Comparison of ENCODE assay signal across 7 cellular contexts in the genomic region with DNA sequence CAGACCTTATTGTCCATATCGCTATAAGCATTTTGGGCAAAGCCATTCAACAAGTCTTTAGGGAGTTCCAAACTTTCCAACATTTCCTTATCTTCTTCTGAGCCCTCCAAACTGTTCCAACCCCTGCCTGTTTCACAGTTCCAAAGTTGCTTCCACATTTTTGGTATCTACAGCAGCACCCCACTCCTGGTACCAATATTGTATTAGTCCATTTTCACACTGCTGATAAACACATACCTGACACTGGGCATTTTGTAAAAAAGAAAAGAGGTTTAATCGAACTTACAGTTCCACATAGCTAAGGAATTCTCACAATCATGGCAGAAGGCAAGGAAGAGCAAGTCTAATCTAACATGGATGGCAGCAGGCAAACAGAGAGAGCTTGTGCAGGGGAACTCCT.
"Had no signal": no experiment of that assay in that cellular context is flagged by ENCODE, and none has a peak within 500 bp of the region (broad histone marks: within the 10 kb centered on the region; RNA-seq: fewer than 3 reads in every experiment).

No MANE protein-coding gene starts in this region.

- H3K4me2 ChIP-seq: KMS-11 had no signal

- ATAC-seq: HepG2 had no signal

- DNase-seq: IMR-90, KBM-7, KG1 had no signal

- H3K9ac ChIP-seq: KMS-11 had no signal

- FAIRE-seq: HepG2, HTR-8/SVneo had no signal

- H3K27ac ChIP-seq: HL-60, KMS-11 had no signal
